7 cellular contexts compared by ENCODE assay signal in genomic region chr16:88238732-88239274, GRCh38.
DNase-seq lines count a peak whose midpoint lies in the region; ATAC-seq and TF ChIP-seq lines count a peak whose summit lies in the region.
"Not testable (repeated sequence)": the region's sequence is repeated elsewhere in the genome, so short reads cannot be mapped to it uniquely, and the experiment has no call there.

No MANE protein-coding gene starts in this region.

- not testable (repeated sequence) for H3K4me1 Mint-ChIP-seq in activated naive CD8-positive, alpha-beta T cell treated with anti-CD3 and anti-CD28 coated beads, Interleukin-2, amount 50 U/mL, for 24 hours

- peak; percentile 38 to 51; a peak in 2 of 4 replicates for TF ChIP-seq EP300 in SK-N-SH (IDR thresholded peaks at IDR 0.05; ENCODE audit: borderline replicate concordance in 1 of 2, low read depth in 1 of 2, low read length in 1 of 2)

- not testable (repeated sequence) for H3K36me3 ChIP-seq in SK-N-SH (replicated peaks in 1 of 2; ENCODE audit: control insufficient read depth in 1 of 2, insufficient read depth in 2 of 2, low read length in 1 of 2); mesenchymal stem cell (ENCODE audit: control insufficient read depth in 1 of 2, insufficient read depth in 2 of 2, low read depth in 1 of 2, low read length in 2 of 2)

- H3K9ac ChIP-seq in SK-N-SH = peak overlapping the region; percentile 92
- peak overlapping the region; percentile 69 for H3K9ac ChIP-seq in mesenchymal stem cell (ENCODE audit: low read length)

- H3K9me3 Mint-ChIP-seq in activated naive CD8-positive, alpha-beta T cell treated with anti-CD3 and anti-CD28 coated beads, Interleukin-2, amount 50 U/mL, for 24 hours = not testable (repeated sequence)

- TF ChIP-seq RAD21 in SK-N-SH (IDR thresholded peaks at IDR 0.05; ENCODE audit: low read length) = not testable (repeated sequence)

- not testable (repeated sequence) for H2AK5ac ChIP-seq in mesenchymal stem cell (ENCODE audit: low read length, severe bottlenecking)

- H2BK15ac ChIP-seq in mesenchymal stem cell (ENCODE audit: low read depth, poor library complexity, severe bottlenecking) = not testable (repeated sequence)

- not testable (repeated sequence) for H3K4me3 Mint-ChIP-seq in activated naive CD8-positive, alpha-beta T cell treated with anti-CD3 and anti-CD28 coated beads, Interleukin-2, amount 50 U/mL, for 24 hours

- not testable (repeated sequence) for H2BK120ac ChIP-seq in mesenchymal stem cell (ENCODE audit: low read depth, low read length)

- not testable (repeated sequence) for H2BK12ac ChIP-seq in mesenchymal stem cell (ENCODE audit: low read length in 2 of 2)

- not testable (repeated sequence) for H3K27ac Mint-ChIP-seq in activated naive CD8-positive, alpha-beta T cell treated with anti-CD3 and anti-CD28 coated beads, Interleukin-2, amount 50 U/mL, for 24 hours

- TF ChIP-seq CTCF in LNCaP clone FGC (IDR thresholded peaks at IDR 0.05; ENCODE audit: control insufficient read depth, extremely low read depth, insufficient read depth); SK-N-SH (IDR thresholded peaks at IDR 0.05): not testable (repeated sequence)

- not testable (repeated sequence) for H4K91ac ChIP-seq in mesenchymal stem cell (ENCODE audit: low read length)

- 0% methylated on average over 6 of the region's 8 CpGs for WGBS in SK-N-SH (ENCODE audit: low lambda C conversion rate)
- 7% methylated on average over 2 of the region's 8 CpGs for WGBS in mesenchymal stem cell

- not testable (repeated sequence) for H3K4ac ChIP-seq in mesenchymal stem cell (ENCODE audit: low read depth in 1 of 2, low read length in 2 of 2)

- not testable (repeated sequence) for H3K27me3 ChIP-seq in SK-N-SH (ENCODE audit: insufficient read depth); mesenchymal stem cell (ENCODE audit: control insufficient read depth in 1 of 2, insufficient read depth in 1 of 2, low read length in 2 of 2)

- not testable (repeated sequence) for H3K79me2 ChIP-seq in SK-N-SH (ENCODE audit: insufficient read depth)

- CTCF ChIA-PET in SK-N-SH (lab: Yijun Ruan, JAX) = not testable (repeated sequence)

- not testable (repeated sequence) for H3K14ac ChIP-seq in mesenchymal stem cell (ENCODE audit: low read length in 2 of 2)

- H3K27ac ChIP-seq in SK-N-SH (ENCODE audit: low read depth in 2 of 2, low read length in 1 of 2) = peak overlapping the region; percentile 99
- H3K27ac ChIP-seq in mesenchymal stem cell (ENCODE audit: low read length, poor library complexity, severe bottlenecking) = peak overlapping the region; percentile 83

- H3K79me1 ChIP-seq in mesenchymal stem cell (replicated peaks; ENCODE audit: low read length, poor library complexity, severe bottlenecking) = not testable (repeated sequence)

- POLR2A ChIA-PET in SK-N-SH (lab: Yijun Ruan, JAX) = not testable (repeated sequence)

- H3K4me3 ChIP-seq in LNCaP clone FGC (ENCODE audit: low read depth, low read length); mesenchymal stem cell (ENCODE audit: insufficient read depth in 1 of 2, low read depth in 1 of 2, low read length in 2 of 2): not testable (repeated sequence)
- H3K4me3 ChIP-seq in SK-N-SH (ENCODE audit: low read depth in 2 of 2, low read length in 1 of 2) = peak overlapping the region in 1 of 2 experiments; percentile 9; a peak in 1 of 4 replicates

- H4K20me1 ChIP-seq in SK-N-SH (ENCODE audit: insufficient read depth) = not testable (repeated sequence)

- DNase-seq in GM04504 (ENCODE audit: low read depth) = peak; percentile 95
- peak; percentile 35 for DNase-seq in LNCaP clone FGC (ENCODE audit: low read depth)
- peak; percentile 82 for DNase-seq in SK-N-SH
- DNase-seq in activated naive CD8-positive, alpha-beta T cell treated with anti-CD3 and anti-CD28 coated beads, Interleukin-2, amount 50 U/mL, for 24 hours = peak; percentile 35
- DNase-seq in fibroblast of peridontal ligament (ENCODE audit: extremely low read depth) = peak; percentile 98
- peak; percentile 99 for DNase-seq in mesenchymal stem cell
- DNase-seq in stimulated activated CD4-positive, alpha-beta T cell treated with anti-CD3 and anti-CD28 coated beads, Interleukin-15, amount 100 ng/mL, for 24 hours = peak; percentile 68

- H3K4me2 ChIP-seq in SK-N-SH = peak overlapping the region; percentile 84
- not testable (repeated sequence) for H3K4me2 ChIP-seq in mesenchymal stem cell (ENCODE audit: low read length, poor library complexity, severe bottlenecking)

- H3K4me1 ChIP-seq in SK-N-SH (ENCODE audit: control insufficient read depth in 1 of 2, insufficient read depth in 2 of 2, low read depth in 1 of 2, low read length in 1 of 2) (peaks cover 45% of the 10 kb centered on the region in 2 experiments), mesenchymal stem cell (ENCODE audit: control insufficient read depth, insufficient read depth, low read depth, low read length) (peaks cover 38% of the 10 kb centered on the region)

- not testable (repeated sequence) for H3K23ac ChIP-seq in mesenchymal stem cell (ENCODE audit: low read length in 2 of 2)

- peak overlapping the region; percentile 66 for H2BK5ac ChIP-seq in mesenchymal stem cell (ENCODE audit: low read depth, low read length, poor library complexity, severe bottlenecking)

- H3K18ac ChIP-seq in mesenchymal stem cell (ENCODE audit: low read depth in 1 of 2, low read length in 2 of 2) = not testable (repeated sequence)

- peaks cover 39% of the 10 kb centered on the region for H3F3A ChIP-seq in SK-N-SH (replicated peaks; ENCODE audit: insufficient read depth)

- H4K8ac ChIP-seq in mesenchymal stem cell (ENCODE audit: low read length) = not testable (repeated sequence)

- not testable (repeated sequence) for H3K9me3 ChIP-seq in SK-N-SH; mesenchymal stem cell (ENCODE audit: control insufficient read depth, low read length)

- peaks cover 12% of the 10 kb centered on the region for H3K27me3 Mint-ChIP-seq in activated naive CD8-positive, alpha-beta T cell treated with anti-CD3 and anti-CD28 coated beads, Interleukin-2, amount 50 U/mL, for 24 hours

- not testable (repeated sequence) for H3K36me3 Mint-ChIP-seq in activated naive CD8-positive, alpha-beta T cell treated with anti-CD3 and anti-CD28 coated beads, Interleukin-2, amount 50 U/mL, for 24 hours (ENCODE audit: low read depth)

- not testable (repeated sequence) for H2AFZ ChIP-seq in SK-N-SH (ENCODE audit: low read depth); mesenchymal stem cell (ENCODE audit: low read depth, low read length)

- ATAC-seq in activated naive CD8-positive, alpha-beta T cell treated with anti-CD3 and anti-CD28 coated beads, Interleukin-2, amount 50 U/mL, for 24 hours = peak; percentile 92

- not testable (repeated sequence) for H3K9me2 ChIP-seq in SK-N-SH

TF ChIP-seq in SK-N-SH, 30 proteins besides CTCF, POLR2A, EP300 and RAD21:
- peak; percentile 89 for TF ChIP-seq RXRA (IDR thresholded peaks at IDR 0.05; ENCODE audit: borderline replicate concordance, low read depth)
- TF ChIP-seq FOXM1 (IDR thresholded peaks at IDR 0.05; ENCODE audit: low read depth) = 0 out of 2 replicates have a peak, but pooled peaks have one; percentile 24
- peak; percentile 54; the same call in 1 of the 2 replicates for TF ChIP-seq FOSL2 (IDR thresholded peaks at IDR 0.05; ENCODE audit: borderline replicate concordance, low read depth)
- TF ChIP-seq PBX3 (IDR thresholded peaks at IDR 0.05) = peak; percentile 65
- TF ChIP-seq MAX (IDR thresholded peaks at IDR 0.05; ENCODE audit: low read depth) = 0 out of 2 replicates have a peak, but pooled peaks have one; percentile 34
- TF ChIP-seq MXI1 (IDR thresholded peaks at IDR 0.05; ENCODE audit: low read depth, low read length) = peak; percentile 65
- peak; percentile 75 for TF ChIP-seq TCF12 (IDR thresholded peaks at IDR 0.05)
- TF ChIP-seq NFIC (IDR thresholded peaks at IDR 0.05; ENCODE audit: borderline replicate concordance) = peak; percentile 87
- 0 out of 2 replicates have a peak, but pooled peaks have one; percentile 60 for TF ChIP-seq ZBTB33 (IDR thresholded peaks at IDR 0.05; ENCODE audit: borderline replicate concordance, low read depth)
TF ChIP-seq in SK-N-SH: peak in this region for 9; not testable (repeated sequence) for 21.

Comparison
In these comparisons a context has a peak if more than half of its experiments do, and no peak if none do; other contexts are left out.
1. DNase-seq: peak in every context shown above with its lines; median percentile 99 in mesenchymal stem cell; 98 in fibroblast of peridontal ligament; 95 in GM04504; 82 in SK-N-SH; 68 in stimulated activated CD4-positive, alpha-beta T cell treated with anti-CD3 and anti-CD28 coated beads, Interleukin-15, amount 100 ng/mL, for 24 hours; 35 in LNCaP clone FGC; 35 in activated naive CD8-positive, alpha-beta T cell treated with anti-CD3 and anti-CD28 coated beads, Interleukin-2, amount 50 U/mL, for 24 hours.